In the genomic region with DNA sequence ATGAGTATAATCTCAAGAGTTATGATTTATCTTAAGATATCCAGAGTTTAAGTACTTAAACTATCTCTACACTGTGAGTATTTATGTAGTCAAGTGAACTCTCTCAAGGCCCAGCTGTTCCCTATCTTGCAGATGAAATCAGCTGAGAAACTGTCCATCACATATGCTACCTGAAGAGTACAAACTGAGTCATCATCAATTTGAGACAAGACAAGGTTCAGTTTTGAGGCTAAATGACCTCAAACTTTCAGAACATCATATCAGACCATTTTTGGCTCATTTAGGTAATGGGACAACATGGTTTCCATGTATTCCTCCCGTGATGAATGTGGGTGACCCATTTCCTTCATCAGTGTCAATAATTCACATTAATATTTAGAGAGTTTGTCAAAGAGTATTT, we compare ENCODE assay signal across 29 cellular contexts.
"Had no signal": no experiment of that assay in that cellular context is flagged by ENCODE, and none has a peak within 500 bp of the region (broad histone marks: within the 10 kb centered on the region; RNA-seq: fewer than 3 reads in every experiment).

No MANE protein-coding gene starts in this region.

- H3K4me1 ChIP-seq: neural progenitor cell, parathyroid adenoma, psoas muscle, right lobe of liver, sigmoid colon, spleen, thyroid gland, tibial nerve, uterus had no signal

- DNase-seq: naive thymus-derived CD4-positive, alpha-beta T cell; natural killer cell; occipital lobe; ovary; posterior cingulate gyrus; psoas muscle; right cardiac atrium; right lobe of liver; sigmoid colon; spleen; stimulated activated CD4-positive, alpha-beta T cell treated with anti-CD3 and anti-CD28 coated beads, Interleukin-12 subunit alpha, Interleukin-12 subunit beta, amount 100 ng/mL, for 4 hours; stimulated activated CD4-positive, alpha-beta T cell treated with anti-CD3 and anti-CD28 coated beads, Interleukin-1b, Interleukin-23, amount 100 ng/mL, for 48 hours; stimulated activated CD4-positive, alpha-beta T cell treated with anti-CD3 and anti-CD28 coated beads, Interleukin-4, amount 100 ng/mL, for 1 hour; stimulated activated CD4-positive, alpha-beta T cell treated with anti-CD3 and anti-CD28 coated beads, Interleukin-4, amount 100 ng/mL, for 4 hours; stimulated activated CD8-positive, alpha-beta memory T cell treated with anti-CD3 and anti-CD28 coated beads, Interleukin-4, amount 100 ng/mL, for 48 hours; stimulated activated naive B cell treated with anti-CD40 and anti-IgM and Interleukin-4, amounts not matched to agents 10 μg/mL and 1 μg/mL and 100 μg/mL, for 72 hours; stimulated activated naive CD4-positive, alpha-beta T cell treated with Interleukin-2 at 50 U/mL for 16 hours; stomach; thyroid gland; upper lobe of left lung; uterus had no signal

- H3K27ac Mint-ChIP-seq: naive thymus-derived CD4-positive, alpha-beta T cell; natural killer cell; nephron; neural progenitor cell; progenitor cell of endocrine pancreas; stimulated activated naive B cell treated with anti-CD40 and anti-IgM and Interleukin-4, amounts not matched to agents 10 μg/mL and 1 μg/mL and 100 μg/mL, for 72 hours; stimulated activated naive CD8-positive, alpha-beta T cell treated with anti-CD3 and anti-CD28 coated beads, Interleukin-15, Interleukin-2, amounts not matched to agents 100 ng/mL and 50 ng/mL, for 24 hours had no signal

- H3K4me3 Mint-ChIP-seq: naive thymus-derived CD4-positive, alpha-beta T cell; natural killer cell; nephron; neural progenitor cell; stimulated activated naive B cell treated with anti-CD40 and anti-IgM and Interleukin-4, amounts not matched to agents 10 μg/mL and 1 μg/mL and 100 μg/mL, for 72 hours; stimulated activated naive CD8-positive, alpha-beta T cell treated with anti-CD3 and anti-CD28 coated beads, Interleukin-15, Interleukin-2, amounts not matched to agents 100 ng/mL and 50 ng/mL, for 24 hours had no signal

- H3K27ac ChIP-seq: neural progenitor cell, ovary, parathyroid adenoma, psoas muscle, right lobe of liver, sigmoid colon, spleen, stomach, thoracic aorta, thyroid gland, tibial nerve, upper lobe of left lung, uterus had no signal

- H3K9me3 ChIP-seq: ovary, right lobe of liver, sigmoid colon, thoracic aorta, thyroid gland, uterus had no signal

- H3K36me3 ChIP-seq: neural progenitor cell, ovary, right lobe of liver, sigmoid colon, spleen, stomach, thoracic aorta, thyroid gland, tibial nerve, upper lobe of left lung, uterus had no signal

- H3K4me3 ChIP-seq: neural progenitor cell, ovary, psoas muscle, right lobe of liver, sigmoid colon, smooth muscle cell, spleen, stomach, thoracic aorta, thyroid gland, tibial nerve, upper lobe of left lung, uterus had no signal

- ATAC-seq: naive thymus-derived CD4-positive, alpha-beta T cell; natural killer cell; psoas muscle; right cardiac atrium; right lobe of liver; stimulated activated naive B cell treated with anti-CD40 and anti-IgM and Interleukin-4, amounts not matched to agents 10 μg/mL and 1 μg/mL and 100 μg/mL, for 72 hours had no signal

- H3K36me3 Mint-ChIP-seq: naive thymus-derived CD4-positive, alpha-beta T cell; natural killer cell; neural progenitor cell had no signal

- H3K27me3 ChIP-seq: neural progenitor cell, ovary, right lobe of liver, sigmoid colon, stomach, thyroid gland, tibial nerve, upper lobe of left lung, uterus had no signal

- H3K9me3 Mint-ChIP-seq: natural killer cell, nephron, neural progenitor cell had no signal

- H3K4me1 Mint-ChIP-seq: naive thymus-derived CD4-positive, alpha-beta T cell; natural killer cell; nephron; neural progenitor cell had no signal
